1 cellular context compared by ENCODE assay signal in genomic region chrY:12374588-12374987, GRCh38.
DNase-seq lines count a peak whose midpoint lies in the region; ATAC-seq, FAIRE-seq and TF ChIP-seq lines count a peak whose summit lies in the region.
"Not testable (repeated sequence)": the region's sequence is repeated elsewhere in the genome, so short reads cannot be mapped to it uniquely, and the experiment has no call there.

No MANE protein-coding gene starts in this region.

- not testable (repeated sequence) for TF ChIP-seq POLR2A in HepG2 (IDR thresholded peaks at IDR 0.05; ENCODE audit: insufficient read depth in 1 of 2, low read depth in 2 of 2, low read length in 2 of 2)

- BruUV-seq in HepG2 (replicated peaks; lab: Mats Ljungman, UMichigan) = not testable (repeated sequence)

- H4K20me1 ChIP-seq in HepG2 (ENCODE audit: insufficient read depth, low read length) = not testable (repeated sequence)

- not testable (repeated sequence) for TF ChIP-seq RAD21 in HepG2 (CRISPR knock-in tag; IDR thresholded peaks at IDR 0.05)

- not testable (repeated sequence) for H3K36me3 ChIP-seq in HepG2 (replicated peaks in 1 of 2; ENCODE audit: control insufficient read depth in 1 of 2, insufficient read depth in 2 of 2, low read length in 2 of 2)

- not testable (repeated sequence) for H3K9ac ChIP-seq in HepG2 (ENCODE audit: insufficient read depth, low read depth, low read length)

- not testable (repeated sequence) for H3K27ac ChIP-seq in HepG2 (ENCODE audit: extremely low read length, insufficient read depth, low read length)

- not testable (repeated sequence) for H3K79me2 ChIP-seq in HepG2 (ENCODE audit: insufficient read depth, low read length)

- TF ChIP-seq CTCF in HepG2 (CRISPR knock-in tag; IDR thresholded peaks at IDR 0.05) = not testable (repeated sequence)

- DNase-seq in HepG2 (ENCODE audit: low spot score) = peak; percentile 18

- H3K4me1 ChIP-seq in HepG2 (ENCODE audit: insufficient read depth, low read length) = not testable (repeated sequence)

- H3K9me3 ChIP-seq in HepG2 (ENCODE audit: low read length) = not testable (repeated sequence)

- H2AFZ ChIP-seq in HepG2 (ENCODE audit: low read length) = not testable (repeated sequence)

- FAIRE-seq in HepG2 (lab: Jason Lieb, UNC) = not testable (repeated sequence)

- not testable (repeated sequence) for H3K27me3 ChIP-seq in HepG2 (ENCODE audit: control insufficient read depth in 1 of 2, insufficient read depth in 2 of 2, low read length in 2 of 2)

- not testable (repeated sequence) for H3K4me2 ChIP-seq in HepG2 (ENCODE audit: low read depth, low read length)

- not testable (repeated sequence) for ATAC-seq in HepG2

- in situ Hi-C loops in HepG2 (cut with HindIII; ENCODE audit: extremely low pct_ligation_motif_present, low pct_unique_long_range_greater_than_20kb) = not testable (repeated sequence)

- not testable (repeated sequence) for TF ChIP-seq EP300 in HepG2 (IDR thresholded peaks at IDR 0.05; ENCODE audit: low read depth in 2 of 2, low read length in 2 of 2); HepG2 (CRISPR knock-in tag; IDR thresholded peaks at IDR 0.05; ENCODE audit: borderline replicate concordance)

- POLR2A ChIA-PET in HepG2 (lab: Yijun Ruan, JAX) = not testable (repeated sequence)

- intact Hi-C loops in HepG2 (cut with micrococcal nuclease; ENCODE audit: unreplicated experiment) = not testable (repeated sequence)

- CTCF ChIA-PET in HepG2 (lab: Yijun Ruan, JAX; ENCODE audit: low intra/inter-chr PET ratio, low total read pairs) = not testable (repeated sequence)

- WGBS in HepG2 (ENCODE audit: low lambda C conversion rate) = no CpG with 5 or more reads among the region's 2 CpGs

- H3K4me3 ChIP-seq in HepG2 (replicated peaks in 1 of 3; ENCODE audit: insufficient read depth in 1 of 3, low read depth in 2 of 3, low read length in 3 of 3) = not testable (repeated sequence)

TF ChIP-seq in HepG2, 621 proteins besides CTCF, POLR2A, EP300 and RAD21:
- TF ChIP-seq HMGXB3 (CRISPR knock-in tag; IDR thresholded peaks at IDR 0.05; ENCODE audit: borderline replicate concordance) (peak; percentile 82), ZMYM4 (CRISPR knock-in tag; IDR thresholded peaks at IDR 0.05) (peak; percentile 81), NFYC (CRISPR knock-in tag; IDR thresholded peaks at IDR 0.05) (peak; percentile 64; the same call in 1 of the 2 replicates), POGZ (CRISPR knock-in tag; IDR thresholded peaks at IDR 0.05) (0 out of 2 replicates have a peak, but pooled peaks have one; percentile 21), NFYB (CRISPR knock-in tag; IDR thresholded peaks at IDR 0.05) (peak; percentile 65), RFXAP (CRISPR knock-in tag; IDR thresholded peaks at IDR 0.05; ENCODE audit: borderline replicate concordance) (0 out of 2 replicates have a peak, but pooled peaks have one; percentile 24)
